Comparison of ENCODE assay signal across 16 cellular contexts in the genomic region with DNA sequence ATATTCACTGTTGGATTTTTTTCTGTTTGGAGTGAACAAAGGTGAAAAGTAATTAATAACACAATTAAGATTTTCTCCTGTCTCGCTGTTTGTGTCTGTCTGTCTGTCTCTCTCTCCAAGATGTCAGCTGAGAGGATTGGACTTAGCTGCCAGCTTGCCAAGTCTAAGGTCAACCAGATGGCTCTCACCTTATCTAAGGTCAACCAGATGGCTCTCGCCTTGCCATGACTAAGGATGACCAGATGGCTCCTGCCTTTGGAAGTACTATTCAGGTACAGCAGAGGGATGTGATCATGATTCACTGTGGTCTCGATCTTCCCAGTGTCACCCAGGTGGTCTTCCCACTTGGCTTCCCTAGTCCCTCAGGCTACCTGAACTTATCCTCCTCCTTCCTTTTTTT.
"Had no signal": no experiment of that assay in that cellular context is flagged by ENCODE, and none has a peak within 500 bp of the region (broad histone marks: within the 10 kb centered on the region; RNA-seq: fewer than 3 reads in every experiment).

No MANE protein-coding gene starts in this region.

- H3K4me1 Mint-ChIP-seq: activated naive CD4-positive, alpha-beta T cell treated with anti-CD3 and anti-CD28 coated beads, Interleukin-2, amount 50 U/mL, for 24 hours; mesothelial cell of epicardium had no signal

- DNase-seq: activated CD4-positive, alpha-beta T cell treated with anti-CD3 and anti-CD28 coated beads, Interleukin-2, amount 50 U/mL, for 4 hours; activated CD4-positive, CD25-positive, alpha-beta regulatory T cell treated with anti-CD3 and anti-CD28 coated beads, Interleukin-2, amount 50 U/mL, for 72 hours; activated T-cell treated with anti-CD3 and anti-CD28 coated beads, Interleukin-2, amount 50 U/mL, for 72 hours; foreskin keratinocyte; hypothalamus; pancreas; right lobe of liver; stimulated activated CD4-positive, alpha-beta T cell treated with anti-CD3 and anti-CD28 coated beads, Interleukin-4, amount 100 ng/mL, for 1 hour; stomach had no signal

- H3K27me3 Mint-ChIP-seq: activated naive CD4-positive, alpha-beta T cell treated with anti-CD3 and anti-CD28 coated beads, Interleukin-2, amount 50 U/mL, for 24 hours; natural killer cell treated with Interleukin-12 subunit alpha and Interleukin-12 subunit beta and Interleukin-15 and Interleukin-18, amount 100 ng/mL, for 72 hours had no signal

- H3K4me3 Mint-ChIP-seq: activated naive CD4-positive, alpha-beta T cell treated with anti-CD3 and anti-CD28 coated beads, Interleukin-2, amount 50 U/mL, for 24 hours; activated T-cell treated with anti-CD3 and anti-CD28 coated beads, Interleukin-2, amount 50 U/mL, for 72 hours; mesothelial cell of epicardium; natural killer cell treated with Interleukin-12 subunit alpha and Interleukin-12 subunit beta and Interleukin-15 and Interleukin-18, amount 100 ng/mL, for 72 hours had no signal

- H3K4me3 ChIP-seq: cardiac muscle cell, lung, pancreas, right lobe of liver, smooth muscle cell, stomach had no signal

- H3K27ac Mint-ChIP-seq: activated naive CD4-positive, alpha-beta T cell treated with anti-CD3 and anti-CD28 coated beads, Interleukin-2, amount 50 U/mL, for 24 hours; activated T-cell treated with anti-CD3 and anti-CD28 coated beads, Interleukin-2, amount 50 U/mL, for 72 hours; mesothelial cell of epicardium; natural killer cell treated with Interleukin-12 subunit alpha and Interleukin-12 subunit beta and Interleukin-15 and Interleukin-18, amount 100 ng/mL, for 72 hours had no signal

- H3K27ac ChIP-seq: cardiac muscle cell, foreskin keratinocyte, neutrophil, pancreas, right lobe of liver, stomach had no signal

- H3K9me3 ChIP-seq: neutrophil, pancreas, right lobe of liver had no signal

- FAIRE-seq: pancreas had no signal

- H3K36me3 ChIP-seq: cardiac muscle cell, neutrophil, pancreas, right lobe of liver had no signal

- ATAC-seq: activated T-cell treated with anti-CD3 and anti-CD28 coated beads, Interleukin-2, amount 50 U/mL, for 72 hours; natural killer cell treated with Interleukin-12 subunit alpha and Interleukin-12 subunit beta and Interleukin-15 and Interleukin-18, amount 100 ng/mL, for 72 hours; pancreas had no signal

- H3K4me1 ChIP-seq: foreskin keratinocyte, pancreas, right lobe of liver, stomach had no signal

- H3K27me3 ChIP-seq: cardiac muscle cell, foreskin keratinocyte, neutrophil, pancreas, right lobe of liver, stomach had no signal
